Comparison of ENCODE assay signal across 15 cellular contexts in the genomic region with DNA sequence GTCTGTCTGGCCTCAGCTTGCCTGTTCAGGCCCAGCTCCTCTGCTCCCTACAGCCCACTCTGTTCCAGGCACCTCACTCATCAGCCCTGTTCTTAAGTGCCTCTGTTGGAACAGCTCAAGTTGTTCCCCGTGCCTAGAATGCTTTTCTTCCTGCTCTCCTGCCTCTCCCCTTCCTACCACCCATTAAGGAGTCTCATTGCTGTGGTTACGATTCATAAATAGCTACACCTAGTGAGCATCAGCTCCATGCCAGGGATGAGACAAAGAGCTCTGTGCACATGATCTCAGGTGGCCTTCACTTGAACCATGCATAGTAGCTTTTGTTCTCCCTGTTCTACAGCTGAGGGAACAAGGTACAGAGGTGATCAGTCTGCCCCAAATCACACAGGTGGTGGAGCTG. TPM values are rescaled to one million over a fixed set of nuclear protein-coding genes. Genes with fewer than 3 reads are reported as not detected.
DNase-seq lines count a peak whose midpoint lies in the region; ATAC-seq and TF ChIP-seq lines count a peak whose summit lies in the region.
"Had no signal": no experiment of that assay in that cellular context is flagged by ENCODE, and none has a peak within 500 bp of the region (broad histone marks: within the 10 kb centered on the region; RNA-seq: fewer than 3 reads in every experiment).

No MANE protein-coding gene starts in this region.

- H3K36me3 ChIP-seq in upper lobe of left lung, result no peaks in the 10 kb centered on the region
- H3K36me3 ChIP-seq: Peyer's patch had no signal

- peak overlapping the region; percentile 79 for H3K27ac Mint-ChIP-seq in T-helper 17 cell

- no peaks in the 10 kb centered on the region for H3K4me1 ChIP-seq in right cardiac atrium (ENCODE audit: control insufficient read depth, insufficient read depth, low read length)
- peaks cover 10 to 25% (median 20%) of the 10 kb centered on the region in 4 donors for H3K4me1 ChIP-seq in upper lobe of left lung

- ATAC-seq in right cardiac atrium (no peak), left cardiac atrium (no peak), T-helper 17 cell (no peak), upper lobe of left lung (ENCODE audit: low FRiP score in 2 of 2) (peak in 1 of 2 donors; percentile 40), GM18858 (IDR thresholded peaks at IDR 0.05; ENCODE audit: unreplicated experiment) (no peak)
- ATAC-seq: GM12878, left lobe of liver had no signal

- H3K27me3 ChIP-seq in right cardiac atrium (ENCODE audit: control insufficient read depth, insufficient read depth) (no peaks in the 10 kb centered on the region), upper lobe of left lung (peaks cover 0 to 3% (median 0%) of the 10 kb centered on the region in 4 donors)

- peak overlapping the region; percentile 87 for H3K4me3 Mint-ChIP-seq in T-helper 17 cell

- H3K4me1 Mint-ChIP-seq in T-helper 17 cell, result peaks cover 20% of the 10 kb centered on the region

- no peak for TF ChIP-seq POLR2A in upper lobe of left lung (IDR thresholded peaks at IDR 0.05)

- intact Hi-C loops in right cardiac atrium (cut with DNase I), result no loop called here
- intact Hi-C loops in left cardiac atrium (cut with DNase I), result loop anchor here in 1 of 2 donors (5.0 kb wide), 1 partner anchor 58 kb away; no protein-coding TSS in a partner anchor

- peaks cover 9% of the 10 kb centered on the region for H3K27me3 Mint-ChIP-seq in T-helper 17 cell

- H3K4me3 ChIP-seq in right cardiac atrium (ENCODE audit: low read length) (no peak overlapping the region), upper lobe of left lung (no peak overlapping the region)
- H3K4me3 ChIP-seq: GM12878, Peyer's patch, psoas muscle had no signal

- peaks cover 5% of the 10 kb centered on the region for H3K36me3 Mint-ChIP-seq in T-helper 17 cell (ENCODE audit: low read depth)

- no peak for TF ChIP-seq CTCF in upper lobe of left lung (IDR thresholded peaks at IDR 0.05)

- H3K27ac ChIP-seq in right cardiac atrium (ENCODE audit: low read length), result peak overlapping the region; percentile 14
- peak overlapping the region; percentile 24 to 64 (median 39) for H3K27ac ChIP-seq in upper lobe of left lung
- H3K27ac ChIP-seq: Peyer's patch, psoas muscle had no signal

- H3K9me3 ChIP-seq in right cardiac atrium (ENCODE audit: control insufficient read depth, low read length) (no peaks in the 10 kb centered on the region), T-helper 17 cell (ENCODE audit: control insufficient read depth, low read length, poor library complexity, severe bottlenecking) (no peaks in the 10 kb centered on the region), upper lobe of left lung (no peaks in the 10 kb centered on the region)
- H3K9me3 ChIP-seq: Peyer's patch, psoas muscle had no signal

- 60% methylated on average over 2 of the region's 2 CpGs for WGBS in right cardiac atrium
- WGBS in upper lobe of left lung, 2 donors, result 47 to 70% methylated on average over 2 of the region's 2 CpGs

- no peak for TF ChIP-seq EP300 in upper lobe of left lung (IDR thresholded peaks at IDR 0.05)

- DNase-seq in right cardiac atrium (no peak), left cardiac atrium (no peak), T-helper 17 cell (no peak), left kidney (ENCODE audit: low read depth, low spot score) (peak; percentile 26), upper lobe of left lung (no peak), CD1c-positive myeloid dendritic cell (ENCODE audit: extremely low spot score) (no peak), COLO829 (ENCODE audit: low spot score) (no peak)
- DNase-seq: activated effector memory CD4-positive, alpha-beta T cell treated with Interleukin-2 at 50 U/mL for 16 hours; foreskin fibroblast; NCI-H146; psoas muscle had no signal

RNA-seq across cellular contexts. Expression of a gene that starts 54.3 kb away (rescaled TPM):
- under 1 TPM in 2 of 4 donors, not detected in 2; 0.06 to 0.11 TPM for total RNA-seq in right cardiac atrium
- polyA plus RNA-seq in right cardiac atrium, result 0.02 TPM
- total RNA-seq in left cardiac atrium, result under 1 TPM; 0.09 to 0.13 TPM
- total RNA-seq in T-helper 17 cell, result under 1 TPM in 1 of 2 donors, not detected in 1; 0.07 TPM
- total RNA-seq in upper lobe of left lung, result under 1 TPM in 3 of 6 donors, not detected in 3; 0.10 to 0.15 (median 0.11) TPM
- total RNA-seq: GM12878, Peyer's patch had no signal
